ENCODE assay signal across 1 cellular context in genomic region chr6:130843575-130844320, GRCh38.
TF ChIP-seq lines count a peak whose summit lies in the region.

No MANE protein-coding gene starts in this region.

TF ChIP-seq in endothelial cell of umbilical vein, 7 proteins besides CTCF, POLR2A, EP300 and RAD21:
- no peak for TF ChIP-seq MAX (IDR thresholded peaks at IDR 0.05; ENCODE audit: insufficient read depth, insufficient read length)
- no peak for TF ChIP-seq MYC (IDR thresholded peaks at IDR 0.05; ENCODE audit: low read depth, low read length)
- TF ChIP-seq FOS (IDR thresholded peaks at IDR 0.05; ENCODE audit: borderline replicate concordance, insufficient read depth, low read length): no peak
- TF ChIP-seq POLR2AphosphoS5 (IDR thresholded peaks at IDR 0.05; ENCODE audit: insufficient read depth, low read depth, low read length): no peak
- TF ChIP-seq GATA2 (IDR thresholded peaks at IDR 0.05; ENCODE audit: insufficient read depth, insufficient read length, low read depth, low read length): no peak
- TF ChIP-seq JUN (IDR thresholded peaks at IDR 0.05; ENCODE audit: borderline replicate concordance, insufficient read depth, insufficient read length, low read depth): no peak
- TF ChIP-seq EZH2 (IDR thresholded peaks at IDR 0.05; ENCODE audit: borderline replicate concordance, low read depth, low read length, severe bottlenecking): no peak
